1 cellular context compared by ENCODE assay signal in the genomic region with DNA sequence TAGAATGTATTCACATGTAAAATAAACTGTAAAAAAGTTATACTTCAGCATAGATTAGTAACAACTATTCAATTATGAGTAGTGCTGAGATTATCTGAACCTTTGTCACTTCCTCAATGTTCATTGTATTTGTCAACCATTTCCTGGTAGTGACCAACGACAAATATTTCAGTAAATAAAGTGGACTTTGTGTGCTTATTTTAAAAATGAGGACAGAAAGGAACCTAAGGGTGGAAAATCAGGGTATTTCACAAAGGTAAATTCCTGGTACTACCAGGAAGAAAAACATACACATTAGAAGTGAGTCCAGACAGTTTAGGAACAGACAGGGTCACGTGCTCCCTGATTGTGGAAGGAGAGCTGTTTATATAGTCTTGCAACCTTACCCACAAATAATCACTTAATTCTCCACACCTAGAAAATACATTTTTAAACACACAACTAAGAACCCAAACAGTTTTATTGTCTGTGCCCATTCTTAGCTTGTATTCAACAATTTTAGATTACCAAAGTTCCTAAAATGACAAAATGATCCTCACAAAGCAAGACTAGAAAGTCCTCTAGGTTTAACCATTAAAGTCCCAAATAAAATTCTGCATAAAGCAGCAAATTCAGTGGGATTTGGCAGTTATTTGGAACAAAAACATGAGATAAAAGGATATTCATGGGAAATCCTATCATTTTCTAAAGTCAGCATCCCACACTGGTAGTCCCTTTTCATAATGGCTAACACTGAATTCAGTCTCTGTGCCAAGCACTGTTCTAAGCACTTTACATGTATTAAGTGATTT.
TF ChIP-seq lines count a peak whose summit lies in the region.

No MANE protein-coding gene starts in this region.

TF ChIP-seq in HepG2, 621 proteins besides CTCF, POLR2A, EP300 and RAD21 (continues in another document):
- TF ChIP-seq, protein P1, sequence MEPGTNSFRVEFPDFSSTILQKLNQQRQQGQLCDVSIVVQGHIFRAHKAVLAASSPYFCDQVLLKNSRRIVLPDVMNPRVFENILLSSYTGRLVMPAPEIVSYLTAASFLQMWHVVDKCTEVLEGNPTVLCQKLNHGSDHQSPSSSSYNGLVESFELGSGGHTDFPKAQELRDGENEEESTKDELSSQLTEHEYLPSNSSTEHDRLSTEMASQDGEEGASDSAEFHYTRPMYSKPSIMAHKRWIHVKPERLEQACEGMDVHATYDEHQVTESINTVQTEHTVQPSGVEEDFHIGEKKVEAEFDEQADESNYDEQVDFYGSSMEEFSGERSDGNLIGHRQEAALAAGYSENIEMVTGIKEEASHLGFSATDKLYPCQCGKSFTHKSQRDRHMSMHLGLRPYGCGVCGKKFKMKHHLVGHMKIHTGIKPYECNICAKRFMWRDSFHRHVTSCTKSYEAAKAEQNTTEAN (CRISPR knock-in tag; conservative IDR thresholded peaks at IDR 0.05) = 0 out of 2 replicates have a peak, but pooled peaks have one; percentile 32
- no peak for TF ChIP-seq TGIF2 (CRISPR knock-in tag; IDR thresholded peaks at IDR 0.05)
- TF ChIP-seq BCL6 (CRISPR knock-in tag; IDR thresholded peaks at IDR 0.05) = no peak
- 0 out of 2 replicates have a peak, but pooled peaks have one; percentile 22 for TF ChIP-seq ZNF800 (CRISPR knock-in tag; IDR thresholded peaks at IDR 0.05)
- TF ChIP-seq RFXANK (CRISPR knock-in tag; IDR thresholded peaks at IDR 0.05) = no peak
- TF ChIP-seq PHB2 (IDR thresholded peaks at IDR 0.05; ENCODE audit: partially characterized antibody) = no peak
- peak; percentile 47; the same call in 1 of the 2 replicates for TF ChIP-seq NCOA2 (CRISPR knock-in tag; IDR thresholded peaks at IDR 0.05)
- TF ChIP-seq TEAD3 (CRISPR knock-in tag; optimal IDR thresholded peaks at IDR 0.05; ENCODE audit: borderline replicate concordance) = peak; percentile 21
- TF ChIP-seq, protein P2, sequence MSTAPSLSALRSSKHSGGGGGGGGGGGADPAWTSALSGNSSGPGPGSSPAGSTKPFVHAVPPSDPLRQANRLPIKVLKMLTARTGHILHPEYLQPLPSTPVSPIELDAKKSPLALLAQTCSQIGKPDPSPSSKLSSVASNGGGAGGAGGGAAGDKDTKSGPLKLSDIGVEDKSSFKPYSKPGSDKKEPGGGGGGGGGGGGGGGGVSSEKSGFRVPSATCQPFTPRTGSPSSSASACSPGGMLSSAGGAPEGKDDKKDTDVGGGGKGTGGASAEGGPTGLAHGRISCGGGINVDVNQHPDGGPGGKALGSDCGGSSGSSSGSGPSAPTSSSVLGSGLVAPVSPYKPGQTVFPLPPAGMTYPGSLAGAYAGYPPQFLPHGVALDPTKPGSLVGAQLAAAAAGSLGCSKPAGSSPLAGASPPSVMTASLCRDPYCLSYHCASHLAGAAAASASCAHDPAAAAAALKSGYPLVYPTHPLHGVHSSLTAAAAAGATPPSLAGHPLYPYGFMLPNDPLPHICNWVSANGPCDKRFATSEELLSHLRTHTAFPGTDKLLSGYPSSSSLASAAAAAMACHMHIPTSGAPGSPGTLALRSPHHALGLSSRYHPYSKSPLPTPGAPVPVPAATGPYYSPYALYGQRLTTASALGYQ (CRISPR knock-in tag; IDR thresholded peaks at IDR 0.05) = 0 out of 2 replicates have a peak, but pooled peaks have one; percentile 36
- TF ChIP-seq, protein P3, sequence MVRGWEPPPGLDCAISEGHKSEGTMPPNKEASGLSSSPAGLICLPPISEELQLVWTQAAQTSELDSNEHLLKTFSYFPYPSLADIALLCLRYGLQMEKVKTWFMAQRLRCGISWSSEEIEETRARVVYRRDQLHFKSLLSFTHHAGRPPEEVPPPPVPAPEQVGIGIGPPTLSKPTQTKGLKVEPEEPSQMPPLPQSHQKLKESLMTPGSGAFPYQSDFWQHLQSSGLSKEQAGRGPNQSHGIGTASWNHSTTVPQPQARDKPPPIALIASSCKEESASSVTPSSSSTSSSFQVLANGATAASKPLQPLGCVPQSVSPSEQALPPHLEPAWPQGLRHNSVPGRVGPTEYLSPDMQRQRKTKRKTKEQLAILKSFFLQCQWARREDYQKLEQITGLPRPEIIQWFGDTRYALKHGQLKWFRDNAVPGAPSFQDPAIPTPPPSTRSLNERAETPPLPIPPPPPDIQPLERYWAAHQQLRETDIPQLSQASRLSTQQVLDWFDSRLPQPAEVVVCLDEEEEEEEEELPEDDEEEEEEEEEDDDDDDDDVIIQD (CRISPR knock-in tag; IDR thresholded peaks at IDR 0.05; ENCODE audit: low read depth) = peak; percentile 44; the same call in 1 of the 2 replicates
- TF ChIP-seq, protein P4, sequence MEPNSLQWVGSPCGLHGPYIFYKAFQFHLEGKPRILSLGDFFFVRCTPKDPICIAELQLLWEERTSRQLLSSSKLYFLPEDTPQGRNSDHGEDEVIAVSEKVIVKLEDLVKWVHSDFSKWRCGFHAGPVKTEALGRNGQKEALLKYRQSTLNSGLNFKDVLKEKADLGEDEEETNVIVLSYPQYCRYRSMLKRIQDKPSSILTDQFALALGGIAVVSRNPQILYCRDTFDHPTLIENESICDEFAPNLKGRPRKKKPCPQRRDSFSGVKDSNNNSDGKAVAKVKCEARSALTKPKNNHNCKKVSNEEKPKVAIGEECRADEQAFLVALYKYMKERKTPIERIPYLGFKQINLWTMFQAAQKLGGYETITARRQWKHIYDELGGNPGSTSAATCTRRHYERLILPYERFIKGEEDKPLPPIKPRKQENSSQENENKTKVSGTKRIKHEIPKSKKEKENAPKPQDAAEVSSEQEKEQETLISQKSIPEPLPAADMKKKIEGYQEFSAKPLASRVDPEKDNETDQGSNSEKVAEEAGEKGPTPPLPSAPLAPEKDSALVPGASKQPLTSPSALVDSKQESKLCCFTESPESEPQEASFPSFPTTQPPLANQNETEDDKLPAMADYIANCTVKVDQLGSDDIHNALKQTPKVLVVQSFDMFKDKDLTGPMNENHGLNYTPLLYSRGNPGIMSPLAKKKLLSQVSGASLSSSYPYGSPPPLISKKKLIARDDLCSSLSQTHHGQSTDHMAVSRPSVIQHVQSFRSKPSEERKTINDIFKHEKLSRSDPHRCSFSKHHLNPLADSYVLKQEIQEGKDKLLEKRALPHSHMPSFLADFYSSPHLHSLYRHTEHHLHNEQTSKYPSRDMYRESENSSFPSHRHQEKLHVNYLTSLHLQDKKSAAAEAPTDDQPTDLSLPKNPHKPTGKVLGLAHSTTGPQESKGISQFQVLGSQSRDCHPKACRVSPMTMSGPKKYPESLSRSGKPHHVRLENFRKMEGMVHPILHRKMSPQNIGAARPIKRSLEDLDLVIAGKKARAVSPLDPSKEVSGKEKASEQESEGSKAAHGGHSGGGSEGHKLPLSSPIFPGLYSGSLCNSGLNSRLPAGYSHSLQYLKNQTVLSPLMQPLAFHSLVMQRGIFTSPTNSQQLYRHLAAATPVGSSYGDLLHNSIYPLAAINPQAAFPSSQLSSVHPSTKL (CRISPR knock-in tag; IDR thresholded peaks at IDR 0.05) = peak; percentile 41; the same call in 1 of the 2 replicates
- TF ChIP-seq ZNF331 (CRISPR knock-in tag; IDR thresholded peaks at IDR 0.05) = no peak
- peak; percentile 52; the same call in 1 of the 2 replicates for TF ChIP-seq ZNF33A (CRISPR knock-in tag; IDR thresholded peaks at IDR 0.05; ENCODE audit: borderline replicate concordance)
- TF ChIP-seq, protein P5, sequence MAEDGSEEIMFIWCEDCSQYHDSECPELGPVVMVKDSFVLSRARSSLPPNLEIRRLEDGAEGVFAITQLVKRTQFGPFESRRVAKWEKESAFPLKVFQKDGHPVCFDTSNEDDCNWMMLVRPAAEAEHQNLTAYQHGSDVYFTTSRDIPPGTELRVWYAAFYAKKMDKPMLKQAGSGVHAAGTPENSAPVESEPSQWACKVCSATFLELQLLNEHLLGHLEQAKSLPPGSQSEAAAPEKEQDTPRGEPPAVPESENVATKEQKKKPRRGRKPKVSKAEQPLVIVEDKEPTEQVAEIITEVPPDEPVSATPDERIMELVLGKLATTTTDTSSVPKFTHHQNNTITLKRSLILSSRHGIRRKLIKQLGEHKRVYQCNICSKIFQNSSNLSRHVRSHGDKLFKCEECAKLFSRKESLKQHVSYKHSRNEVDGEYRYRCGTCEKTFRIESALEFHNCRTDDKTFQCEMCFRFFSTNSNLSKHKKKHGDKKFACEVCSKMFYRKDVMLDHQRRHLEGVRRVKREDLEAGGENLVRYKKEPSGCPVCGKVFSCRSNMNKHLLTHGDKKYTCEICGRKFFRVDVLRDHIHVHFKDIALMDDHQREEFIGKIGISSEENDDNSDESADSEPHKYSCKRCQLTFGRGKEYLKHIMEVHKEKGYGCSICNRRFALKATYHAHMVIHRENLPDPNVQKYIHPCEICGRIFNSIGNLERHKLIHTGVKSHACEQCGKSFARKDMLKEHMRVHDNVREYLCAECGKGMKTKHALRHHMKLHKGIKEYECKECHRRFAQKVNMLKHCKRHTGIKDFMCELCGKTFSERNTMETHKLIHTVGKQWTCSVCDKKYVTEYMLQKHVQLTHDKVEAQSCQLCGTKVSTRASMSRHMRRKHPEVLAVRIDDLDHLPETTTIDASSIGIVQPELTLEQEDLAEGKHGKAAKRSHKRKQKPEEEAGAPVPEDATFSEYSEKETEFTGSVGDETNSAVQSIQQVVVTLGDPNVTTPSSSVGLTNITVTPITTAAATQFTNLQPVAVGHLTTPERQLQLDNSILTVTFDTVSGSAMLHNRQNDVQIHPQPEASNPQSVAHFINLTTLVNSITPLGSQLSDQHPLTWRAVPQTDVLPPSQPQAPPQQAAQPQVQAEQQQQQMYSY (CRISPR knock-in tag; IDR thresholded peaks at IDR 0.05) = no peak
- no peak for TF ChIP-seq ZFX (CRISPR knock-in tag; IDR thresholded peaks at IDR 0.05; ENCODE audit: low read depth)
- no peak for TF ChIP-seq HNRNPH1 (optimal IDR thresholded peaks at IDR 0.05; ENCODE audit: low read depth, low read length)
- TF ChIP-seq CREB1 (IDR thresholded peaks at IDR 0.05) = no peak
- TF ChIP-seq CREB1 (CRISPR knock-in tag; IDR thresholded peaks at IDR 0.05) = peak; percentile 47; the same call in 1 of the 2 replicates
- peak; percentile 19; the same call in 1 of the 2 replicates for TF ChIP-seq HNF4A (CRISPR knock-in tag; IDR thresholded peaks at IDR 0.05)
- no peak for TF ChIP-seq KDM1A (CRISPR knock-in tag; IDR thresholded peaks at IDR 0.05)
- no peak for TF ChIP-seq AGO2 (optimal IDR thresholded peaks at IDR 0.05; ENCODE audit: low read depth, low read length)
- TF ChIP-seq ELF3 (CRISPR knock-in tag; IDR thresholded peaks at IDR 0.05) = peak; percentile 88
- TF ChIP-seq, protein P6, sequence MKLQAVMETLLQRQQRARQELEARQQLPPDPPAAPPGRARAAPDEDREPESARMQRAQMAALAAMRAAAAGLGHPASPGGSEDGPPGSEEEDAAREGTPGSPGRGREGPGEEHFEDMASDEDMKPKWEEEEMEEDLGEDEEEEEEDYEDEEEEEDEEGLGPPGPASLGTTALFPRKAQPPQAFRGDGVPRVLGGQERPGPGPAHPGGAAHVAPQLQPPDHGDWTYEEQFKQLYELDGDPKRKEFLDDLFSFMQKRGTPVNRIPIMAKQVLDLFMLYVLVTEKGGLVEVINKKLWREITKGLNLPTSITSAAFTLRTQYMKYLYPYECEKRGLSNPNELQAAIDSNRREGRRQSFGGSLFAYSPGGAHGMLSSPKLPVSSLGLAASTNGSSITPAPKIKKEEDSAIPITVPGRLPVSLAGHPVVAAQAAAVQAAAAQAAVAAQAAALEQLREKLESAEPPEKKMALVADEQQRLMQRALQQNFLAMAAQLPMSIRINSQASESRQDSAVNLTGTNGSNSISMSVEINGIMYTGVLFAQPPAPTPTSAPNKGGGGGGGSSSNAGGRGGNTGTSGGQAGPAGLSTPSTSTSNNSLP (IDR thresholded peaks at IDR 0.05; ENCODE audit: low read depth, low read length) = peak; percentile 49; the same call in 1 of the 2 replicates
- no peak for TF ChIP-seq ISX (CRISPR knock-in tag; conservative IDR thresholded peaks at IDR 0.05)
- no peak for TF ChIP-seq ZNF432 (CRISPR knock-in tag; IDR thresholded peaks at IDR 0.05; ENCODE audit: borderline replicate concordance)
- TF ChIP-seq, protein P7, sequence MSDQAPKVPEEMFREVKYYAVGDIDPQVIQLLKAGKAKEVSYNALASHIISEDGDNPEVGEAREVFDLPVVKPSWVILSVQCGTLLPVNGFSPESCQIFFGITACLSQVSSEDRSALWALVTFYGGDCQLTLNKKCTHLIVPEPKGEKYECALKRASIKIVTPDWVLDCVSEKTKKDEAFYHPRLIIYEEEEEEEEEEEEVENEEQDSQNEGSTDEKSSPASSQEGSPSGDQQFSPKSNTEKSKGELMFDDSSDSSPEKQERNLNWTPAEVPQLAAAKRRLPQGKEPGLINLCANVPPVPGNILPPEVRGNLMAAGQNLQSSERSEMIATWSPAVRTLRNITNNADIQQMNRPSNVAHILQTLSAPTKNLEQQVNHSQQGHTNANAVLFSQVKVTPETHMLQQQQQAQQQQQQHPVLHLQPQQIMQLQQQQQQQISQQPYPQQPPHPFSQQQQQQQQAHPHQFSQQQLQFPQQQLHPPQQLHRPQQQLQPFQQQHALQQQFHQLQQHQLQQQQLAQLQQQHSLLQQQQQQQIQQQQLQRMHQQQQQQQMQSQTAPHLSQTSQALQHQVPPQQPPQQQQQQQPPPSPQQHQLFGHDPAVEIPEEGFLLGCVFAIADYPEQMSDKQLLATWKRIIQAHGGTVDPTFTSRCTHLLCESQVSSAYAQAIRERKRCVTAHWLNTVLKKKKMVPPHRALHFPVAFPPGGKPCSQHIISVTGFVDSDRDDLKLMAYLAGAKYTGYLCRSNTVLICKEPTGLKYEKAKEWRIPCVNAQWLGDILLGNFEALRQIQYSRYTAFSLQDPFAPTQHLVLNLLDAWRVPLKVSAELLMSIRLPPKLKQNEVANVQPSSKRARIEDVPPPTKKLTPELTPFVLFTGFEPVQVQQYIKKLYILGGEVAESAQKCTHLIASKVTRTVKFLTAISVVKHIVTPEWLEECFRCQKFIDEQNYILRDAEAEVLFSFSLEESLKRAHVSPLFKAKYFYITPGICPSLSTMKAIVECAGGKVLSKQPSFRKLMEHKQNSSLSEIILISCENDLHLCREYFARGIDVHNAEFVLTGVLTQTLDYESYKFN (CRISPR knock-in tag; conservative IDR thresholded peaks at IDR 0.05) = peak; percentile 50
- TF ChIP-seq, protein P8, sequence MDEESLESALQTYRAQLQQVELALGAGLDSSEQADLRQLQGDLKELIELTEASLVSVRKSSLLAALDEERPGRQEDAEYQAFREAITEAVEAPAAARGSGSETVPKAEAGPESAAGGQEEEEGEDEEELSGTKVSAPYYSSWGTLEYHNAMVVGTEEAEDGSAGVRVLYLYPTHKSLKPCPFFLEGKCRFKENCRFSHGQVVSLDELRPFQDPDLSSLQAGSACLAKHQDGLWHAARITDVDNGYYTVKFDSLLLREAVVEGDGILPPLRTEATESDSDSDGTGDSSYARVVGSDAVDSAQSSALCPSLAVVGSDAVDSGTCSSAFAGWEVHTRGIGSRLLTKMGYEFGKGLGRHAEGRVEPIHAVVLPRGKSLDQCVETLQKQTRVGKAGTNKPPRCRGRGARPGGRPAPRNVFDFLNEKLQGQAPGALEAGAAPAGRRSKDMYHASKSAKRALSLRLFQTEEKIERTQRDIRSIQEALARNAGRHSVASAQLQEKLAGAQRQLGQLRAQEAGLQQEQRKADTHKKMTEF (CRISPR knock-in tag; IDR thresholded peaks at IDR 0.05) = 0 out of 2 replicates have a peak, but pooled peaks have one; percentile 26
- 0 out of 2 replicates have a peak, but pooled peaks have one; percentile 33 for TF ChIP-seq KAT8 (CRISPR knock-in tag; IDR thresholded peaks at IDR 0.05)
